ENCODE assay signal across 11 cellular contexts in the genomic region with DNA sequence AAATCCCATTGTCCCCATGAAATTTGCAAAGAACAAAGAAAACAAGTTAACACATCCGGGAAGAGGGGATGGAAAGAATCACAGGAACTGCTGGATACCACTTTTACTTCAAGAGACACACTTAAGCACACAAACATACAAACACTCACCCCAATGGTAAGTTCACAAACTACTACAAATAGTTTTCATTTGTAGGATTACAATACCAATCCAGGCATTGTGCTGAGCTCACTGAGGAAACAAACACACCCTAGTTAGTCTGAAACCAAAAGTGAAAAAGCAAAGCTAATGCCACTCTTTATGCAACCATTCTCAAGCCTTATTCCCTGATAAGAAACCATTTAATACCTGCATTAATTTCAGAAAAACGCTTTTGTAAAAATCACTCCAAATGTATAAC. TPM values are rescaled to one million over a fixed set of nuclear protein-coding genes. Genes with fewer than 3 reads are reported as not detected.
DNase-seq lines count a peak whose midpoint lies in the region; ATAC-seq and TF ChIP-seq lines count a peak whose summit lies in the region.
"Had no signal": no experiment of that assay in that cellular context is flagged by ENCODE, and none has a peak within 500 bp of the region (broad histone marks: within the 10 kb centered on the region; RNA-seq: fewer than 3 reads in every experiment).

No MANE protein-coding gene starts in this region.

- peak overlapping the region; percentile 42; the same call in 1 of the 3 replicates for H2BK15ac ChIP-seq in IMR-90 (ENCODE audit: low read depth, low read length)

- peaks cover 20 to 53% of the 10 kb centered on the region in 2 experiments for H3K79me1 ChIP-seq in IMR-90 (ENCODE audit: low read depth in 1 of 2, low read length in 2 of 2)

- H2BK120ac ChIP-seq in IMR-90 (ENCODE audit: low read depth, low read length): peak overlapping the region; percentile 16

- H2AK5ac ChIP-seq in IMR-90 (ENCODE audit: low read depth, low read length): 0 out of 2 replicates have a peak overlapping the region, but pooled peaks have one; percentile 3

- peaks cover 3% of the 10 kb centered on the region; the same call in 1 of the 2 replicates for H4K20me1 ChIP-seq in IMR-90 (ENCODE audit: insufficient read depth, low read length)

- H4K8ac ChIP-seq in IMR-90 (ENCODE audit: low read depth in 2 of 2, low read length in 2 of 2): peak overlapping the region in 1 of 2 experiments; percentile 37; a peak in 2 of 4 replicates

- H3K23ac ChIP-seq in IMR-90 (ENCODE audit: low read depth, low read length): peak overlapping the region; percentile 74

- BruUV-seq in IMR-90 (replicated peaks; lab: Mats Ljungman, UMichigan): no TSS peak

- no peak overlapping the region for H2AFZ ChIP-seq in IMR-90 (replicated peaks; ENCODE audit: low read length, poor library complexity)
- H2AFZ ChIP-seq: parathyroid adenoma had no signal

- H3K9me3 ChIP-seq in IMR-90 (ENCODE audit: control insufficient read depth, insufficient read depth, low read length): no peaks in the 10 kb centered on the region

- no peaks in the 10 kb centered on the region for H3K27me3 ChIP-seq in IMR-90 (ENCODE audit: control insufficient read depth, insufficient read depth, low read length)

- H3K4me3 ChIP-seq in IMR-90 (ENCODE audit: insufficient read depth, low read depth, low read length): no peak overlapping the region
- no peak overlapping the region for H3K4me3 ChIP-seq in epithelial cell of esophagus (ENCODE audit: low read length)

- peak; percentile 17 for DNase-seq in GM10248 (ENCODE audit: extremely low spot score)
- peak; percentile 16 for DNase-seq in IMR-90
- peak; percentile 48 for DNase-seq in epithelial cell of esophagus (ENCODE audit: low read depth)
- DNase-seq in pulmonary artery endothelial cell (ENCODE audit: low read depth, low spot score): peak; percentile 4
- no peak for DNase-seq in COR-L47 (lab: John Stamatoyannopoulos, UW)
- DNase-seq in NCI-H82 (lab: John Stamatoyannopoulos, UW): no peak
- DNase-seq: activated CD4-positive, alpha-beta T cell treated with anti-CD3 and anti-CD28 coated beads for 48 hours; CD8-positive, alpha-beta memory T cell had no signal

- no peak overlapping the region for H2AK9ac ChIP-seq in IMR-90 (replicated peaks; ENCODE audit: low read depth, low read length, poor library complexity)

- H3K36me3 ChIP-seq in IMR-90 (ENCODE audit: control insufficient read depth, insufficient read depth, low read length): peaks cover 6% of the 10 kb centered on the region; the same call in 1 of the 2 replicates

- H3K27ac ChIP-seq in IMR-90 (ENCODE audit: insufficient read depth, low read length): no peak overlapping the region
- H3K27ac ChIP-seq: parathyroid adenoma had no signal

- H2BK5ac ChIP-seq in IMR-90 (ENCODE audit: low read depth, low read length, poor library complexity, severe bottlenecking): peak overlapping the region; percentile 84

- peak overlapping the region; percentile 81; the same call in 1 of the 2 replicates for H2BK20ac ChIP-seq in IMR-90 (ENCODE audit: low read depth, low read length)

- intact Hi-C loops in IMR-90 (cut with micrococcal nuclease): no loop called here

- peak overlapping the region; percentile 47 for H3K4me2 ChIP-seq in IMR-90 (ENCODE audit: low read depth, low read length)

- 100% methylated on average over 1 of the region's 2 CpGs; no CpG with 5 or more reads in 1 of the 2 experiments for WGBS in IMR-90 (ENCODE audit: extremely low coverage in 2 of 2, insufficient read length in 1 of 2), 2 experiments

- 0 out of 2 replicates have a peak overlapping the region, but pooled peaks have one; percentile 19 for H4K91ac ChIP-seq in IMR-90 (ENCODE audit: insufficient read depth, low read depth, low read length)

- peak overlapping the region; percentile 24; the same call in 1 of the 2 replicates for H3K18ac ChIP-seq in IMR-90 (ENCODE audit: low read depth, low read length)

- TF ChIP-seq CTCF in GM10248 (IDR thresholded peaks at IDR 0.05; ENCODE audit: control extremely low read depth, extremely low read depth, low read depth, missing control alignments) (no peak), IMR-90 (conservative IDR thresholded peaks at IDR 0.05; ENCODE audit: low read depth, low read length) (no peak), epithelial cell of esophagus (IDR thresholded peaks at IDR 0.05; ENCODE audit: insufficient read depth, low read depth, low read length, missing control alignments) (no peak)

- ATAC-seq in IMR-90 (ENCODE audit: low read depth) (peak; percentile 22; the same call in 1 of the 2 replicates), GM21717 (IDR thresholded peaks at IDR 0.05; ENCODE audit: unreplicated experiment) (no peak), GM19455 (IDR thresholded peaks at IDR 0.05; ENCODE audit: unreplicated experiment) (no peak)

- H3K14ac ChIP-seq in IMR-90 (replicated peaks; ENCODE audit: low read depth, low read length): peak overlapping the region; percentile 93

- no peak for TF ChIP-seq RAD21 in IMR-90 (IDR thresholded peaks at IDR 0.05; ENCODE audit: low read length)

- POLR2A ChIA-PET in GM10248 (lab: Yijun Ruan, JAX) (no interaction called here), IMR-90 (lab: Charles Lee; ENCODE audit: unreplicated experiment) (no interaction called here)

- peak overlapping the region; percentile 4; the same call in 1 of the 2 replicates for H4K5ac ChIP-seq in IMR-90 (ENCODE audit: low read depth, low read length)

- in situ Hi-C loops in IMR-90 (cut with MboI; ENCODE audit: low sequenced_read_pairs): no loop called here

- CTCF ChIA-PET in GM10248 (lab: Yijun Ruan, JAX): interaction anchor here (0.6 to 1.3 kb wide), 6 partner anchors 9 to 65 kb away, joined by 3 to 4 read pairs (median 3); no protein-coding TSS in a partner anchor
- CTCF ChIA-PET in IMR-90 (lab: Yijun Ruan, JAX): no interaction called here

- no peak overlapping the region for H3K9ac ChIP-seq in IMR-90 (ENCODE audit: low read depth, low read length)
- H3K9ac ChIP-seq: parathyroid adenoma had no signal

- peak overlapping the region; percentile 37; the same call in 1 of the 2 replicates for H3K4ac ChIP-seq in IMR-90 (ENCODE audit: low read depth, low read length)

- dilution Hi-C loops in IMR-90 (cut with HindIII; ENCODE audit: low sequenced_read_pairs, unreplicated experiment): no loop called here

- H3K9me1 ChIP-seq in IMR-90 (ENCODE audit: insufficient read depth, low read length): peaks cover 5% of the 10 kb centered on the region

- peaks cover 12% of the 10 kb centered on the region; the same call in 1 of the 2 replicates for H3K4me1 ChIP-seq in IMR-90 (ENCODE audit: control insufficient read depth, insufficient read depth, low read length)
- H3K4me1 ChIP-seq: parathyroid adenoma had no signal

- H3K56ac ChIP-seq in IMR-90 (ENCODE audit: extremely low read depth, insufficient read depth, low read length): no peak overlapping the region

- no peak for TF ChIP-seq POLR2A in IMR-90 (IDR thresholded peaks at IDR 0.05; ENCODE audit: low read depth, low read length)

TF ChIP-seq in IMR-90, 13 proteins besides CTCF, POLR2A, EP300 and RAD21:
- no peak for TF ChIP-seq MAZ (IDR thresholded peaks at IDR 0.05; ENCODE audit: borderline replicate concordance, low read depth, low read length)
- TF ChIP-seq CEBPB (IDR thresholded peaks at IDR 0.05; ENCODE audit: low read depth, low read length): no peak

RNA-seq across cellular contexts. Expression of a gene that starts 38.4 kb away (rescaled TPM):
- total RNA-seq in IMR-90 (2012; rRNA removed) (22.5 and 22.9 TPM in 2 replicates), pulmonary artery endothelial cell (17.9 and 20.0 TPM in 2 replicates)
- polyA plus RNA-seq in IMR-90 (2012; rRNA removed): 11.5 and 13.5 TPM in 2 replicates
- 3.0 and 3.1 TPM in 2 replicates for polyA plus RNA-seq in IMR-90 (2012; cell fraction: cytosol; rRNA removed)
- polyA plus RNA-seq in IMR-90 (2012; cell fraction: nucleus; rRNA removed; ENCODE audit: low replicate concordance): 5.6 and 33.2 TPM in 2 replicates

RNA-seq across cellular contexts. Expression of a gene that starts 38.5 kb away (rescaled TPM):
- total RNA-seq in IMR-90 (2012; rRNA removed) (69.4 and 94.1 TPM in 2 replicates), pulmonary artery endothelial cell (33.7 and 36.3 TPM in 2 replicates)
- polyA plus RNA-seq in IMR-90 (2012; rRNA removed): 47.0 and 49.4 TPM in 2 replicates
- polyA plus RNA-seq in IMR-90 (2012; cell fraction: cytosol; rRNA removed): 22.2 and 44.4 TPM in 2 replicates
- 20.9 and 66.4 TPM in 2 replicates for polyA plus RNA-seq in IMR-90 (2012; cell fraction: nucleus; rRNA removed; ENCODE audit: low replicate concordance)

RNA-seq across cellular contexts. Expression of a gene that starts 59.9 kb away (rescaled TPM):
- total RNA-seq in IMR-90 (2012; rRNA removed): 2.3 and 2.8 TPM in 2 replicates
- 1.6 and 2.8 TPM in 2 replicates for polyA plus RNA-seq in IMR-90 (2012; rRNA removed)
- 2.3 and 2.5 TPM in 2 replicates for polyA plus RNA-seq in IMR-90 (2012; cell fraction: cytosol; rRNA removed)
- 5.6 and 6.7 TPM in 2 replicates for polyA plus RNA-seq in IMR-90 (2012; cell fraction: nucleus; rRNA removed; ENCODE audit: low replicate concordance)
- 2.8 and 3.4 TPM in 2 replicates for total RNA-seq in pulmonary artery endothelial cell

Comparison
In these comparisons a context has a peak if more than half of its experiments do, and no peak if none do; other contexts are left out.
1. DNase-seq: peak in GM10248 (single experiment), IMR-90 (single experiment), epithelial cell of esophagus (single experiment) and pulmonary artery endothelial cell (single experiment); none in COR-L47 (single experiment) and NCI-H82 (single experiment).